In the genomic region with DNA sequence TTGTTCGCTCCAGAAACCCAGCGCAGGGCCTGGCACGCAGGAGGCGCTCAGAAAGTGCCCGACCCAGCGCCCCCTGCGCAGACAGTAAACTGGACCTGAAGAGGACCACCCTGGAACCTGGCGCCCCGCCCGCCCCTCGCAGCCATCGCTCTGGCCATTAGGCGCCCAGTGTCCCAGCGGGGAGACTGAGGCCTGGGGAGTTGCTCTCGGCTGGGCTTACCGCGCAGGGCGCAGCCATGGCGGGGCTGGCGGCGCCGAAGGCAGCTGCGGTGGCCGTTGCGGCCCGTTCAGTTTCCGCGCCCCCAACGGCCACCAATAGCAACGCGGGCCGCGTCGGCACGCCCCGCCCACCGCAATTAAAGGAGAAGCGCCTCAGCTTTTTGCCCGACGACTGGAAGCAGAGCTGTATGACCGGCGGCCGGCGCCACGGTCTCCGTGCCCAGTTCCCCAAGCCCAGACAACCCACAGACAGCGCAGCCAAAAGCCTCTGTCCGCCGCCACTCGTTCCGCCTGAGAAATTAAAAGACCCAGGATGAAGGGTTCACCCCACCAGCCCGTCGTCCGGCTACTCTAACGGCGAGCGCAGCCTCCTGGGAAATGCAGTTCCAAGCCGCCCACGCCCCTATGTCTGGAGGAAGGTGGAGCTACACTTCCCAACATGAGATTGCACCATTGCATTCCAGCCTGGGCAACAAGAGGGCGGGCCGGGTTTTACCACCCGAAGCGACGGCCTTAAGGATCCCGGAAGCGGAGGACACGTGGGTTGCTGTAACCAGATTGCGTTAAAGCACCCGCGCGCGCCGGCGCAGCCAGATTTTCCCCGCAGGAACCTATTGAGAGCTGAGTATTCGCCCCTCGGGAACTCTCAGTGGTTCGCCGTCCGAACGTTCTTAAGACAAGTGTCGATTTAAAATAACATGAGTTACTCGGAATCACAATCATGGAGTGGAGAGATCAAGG, we compare ENCODE assay signal across 1 cellular context.
TF ChIP-seq lines count a peak whose summit lies in the region.

A gene (minus strand): TSS at position 289 of the 960 bp plus-strand sequence. CDS start 51 bp downstream, at position 238.

TF ChIP-seq in HepG2, 621 proteins besides CTCF, POLR2A, EP300 and RAD21 (continued from another document and continues in another):
- TF ChIP-seq, protein P1, sequence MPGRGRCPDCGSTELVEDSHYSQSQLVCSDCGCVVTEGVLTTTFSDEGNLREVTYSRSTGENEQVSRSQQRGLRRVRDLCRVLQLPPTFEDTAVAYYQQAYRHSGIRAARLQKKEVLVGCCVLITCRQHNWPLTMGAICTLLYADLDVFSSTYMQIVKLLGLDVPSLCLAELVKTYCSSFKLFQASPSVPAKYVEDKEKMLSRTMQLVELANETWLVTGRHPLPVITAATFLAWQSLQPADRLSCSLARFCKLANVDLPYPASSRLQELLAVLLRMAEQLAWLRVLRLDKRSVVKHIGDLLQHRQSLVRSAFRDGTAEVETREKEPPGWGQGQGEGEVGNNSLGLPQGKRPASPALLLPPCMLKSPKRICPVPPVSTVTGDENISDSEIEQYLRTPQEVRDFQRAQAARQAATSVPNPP (CRISPR knock-in tag; IDR thresholded peaks at IDR 0.05): no peak; the same call in 1 of the 2 replicates
- TF ChIP-seq, protein P2, sequence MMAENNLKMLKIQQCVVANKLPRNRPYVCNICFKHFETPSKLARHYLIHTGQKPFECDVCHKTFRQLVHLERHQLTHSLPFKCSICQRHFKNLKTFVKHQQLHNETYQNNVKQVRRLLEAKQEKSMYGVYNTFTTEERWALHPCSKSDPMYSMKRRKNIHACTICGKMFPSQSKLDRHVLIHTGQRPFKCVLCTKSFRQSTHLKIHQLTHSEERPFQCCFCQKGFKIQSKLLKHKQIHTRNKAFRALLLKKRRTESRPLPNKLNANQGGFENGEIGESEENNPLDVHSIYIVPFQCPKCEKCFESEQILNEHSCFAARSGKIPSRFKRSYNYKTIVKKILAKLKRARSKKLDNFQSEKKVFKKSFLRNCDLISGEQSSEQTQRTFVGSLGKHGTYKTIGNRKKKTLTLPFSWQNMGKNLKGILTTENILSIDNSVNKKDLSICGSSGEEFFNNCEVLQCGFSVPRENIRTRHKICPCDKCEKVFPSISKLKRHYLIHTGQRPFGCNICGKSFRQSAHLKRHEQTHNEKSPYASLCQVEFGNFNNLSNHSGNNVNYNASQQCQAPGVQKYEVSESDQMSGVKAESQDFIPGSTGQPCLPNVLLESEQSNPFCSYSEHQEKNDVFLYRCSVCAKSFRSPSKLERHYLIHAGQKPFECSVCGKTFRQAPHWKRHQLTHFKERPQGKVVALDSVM (CRISPR knock-in tag; IDR thresholded peaks at IDR 0.05): peak; percentile 60
- TF ChIP-seq JUNB (CRISPR knock-in tag; IDR thresholded peaks at IDR 0.05; ENCODE audit: borderline replicate concordance): no peak
- TF ChIP-seq ZNF326 (CRISPR knock-in tag; IDR thresholded peaks at IDR 0.05; ENCODE audit: borderline replicate concordance): no peak
- TF ChIP-seq, protein P3, sequence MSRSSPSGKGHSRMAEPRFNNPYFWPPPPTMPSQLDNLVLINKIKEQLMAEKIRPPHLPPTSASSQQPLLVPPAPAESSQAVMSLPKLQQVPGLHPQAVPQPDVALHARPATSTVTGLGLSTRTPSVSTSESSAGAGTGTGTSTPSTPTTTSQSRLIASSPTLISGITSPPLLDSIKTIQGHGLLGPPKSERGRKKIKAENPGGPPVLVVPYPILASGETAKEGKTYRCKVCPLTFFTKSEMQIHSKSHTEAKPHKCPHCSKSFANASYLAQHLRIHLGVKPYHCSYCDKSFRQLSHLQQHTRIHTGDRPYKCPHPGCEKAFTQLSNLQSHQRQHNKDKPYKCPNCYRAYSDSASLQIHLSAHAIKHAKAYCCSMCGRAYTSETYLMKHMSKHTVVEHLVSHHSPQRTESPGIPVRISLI (CRISPR knock-in tag; IDR thresholded peaks at IDR 0.05; ENCODE audit: borderline replicate concordance): no peak; the same call in 1 of the 2 replicates
- TF ChIP-seq PAWR (CRISPR knock-in tag; IDR thresholded peaks at IDR 0.05; ENCODE audit: borderline replicate concordance): no peak
- no peak for TF ChIP-seq SOX13 (IDR thresholded peaks at IDR 0.05)
- peak in 1 of 2 experiments; percentile 50; a peak in 2 of 4 replicates for TF ChIP-seq SOX13 (CRISPR knock-in tag; conservative IDR thresholded peaks at IDR 0.05 in 1 of 2, IDR thresholded peaks at IDR 0.05 in 1 of 2)
- TF ChIP-seq PITX1 (CRISPR knock-in tag; IDR thresholded peaks at IDR 0.05): peak; percentile 73; the same call in 1 of the 2 replicates
- TF ChIP-seq BRD4 (CRISPR knock-in tag; IDR thresholded peaks at IDR 0.05): peak; percentile 89; the same call in 1 of the 2 replicates
- TF ChIP-seq, protein P4, sequence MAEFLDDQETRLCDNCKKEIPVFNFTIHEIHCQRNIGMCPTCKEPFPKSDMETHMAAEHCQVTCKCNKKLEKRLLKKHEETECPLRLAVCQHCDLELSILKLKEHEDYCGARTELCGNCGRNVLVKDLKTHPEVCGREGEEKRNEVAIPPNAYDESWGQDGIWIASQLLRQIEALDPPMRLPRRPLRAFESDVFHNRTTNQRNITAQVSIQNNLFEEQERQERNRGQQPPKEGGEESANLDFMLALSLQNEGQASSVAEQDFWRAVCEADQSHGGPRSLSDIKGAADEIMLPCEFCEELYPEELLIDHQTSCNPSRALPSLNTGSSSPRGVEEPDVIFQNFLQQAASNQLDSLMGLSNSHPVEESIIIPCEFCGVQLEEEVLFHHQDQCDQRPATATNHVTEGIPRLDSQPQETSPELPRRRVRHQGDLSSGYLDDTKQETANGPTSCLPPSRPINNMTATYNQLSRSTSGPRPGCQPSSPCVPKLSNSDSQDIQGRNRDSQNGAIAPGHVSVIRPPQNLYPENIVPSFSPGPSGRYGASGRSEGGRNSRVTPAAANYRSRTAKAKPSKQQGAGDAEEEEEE (CRISPR knock-in tag; IDR thresholded peaks at IDR 0.05; ENCODE audit: borderline replicate concordance): no peak
- peak; percentile 53; the same call in 1 of the 2 replicates for TF ChIP-seq ZNF782 (CRISPR knock-in tag; IDR thresholded peaks at IDR 0.05; ENCODE audit: borderline replicate concordance)
- TF ChIP-seq RELA (CRISPR knock-in tag; IDR thresholded peaks at IDR 0.05): no peak
- no peak for TF ChIP-seq ZNF781 (CRISPR knock-in tag; IDR thresholded peaks at IDR 0.05; ENCODE audit: borderline replicate concordance, not compliant biosample characterization)
- TF ChIP-seq, protein P5, sequence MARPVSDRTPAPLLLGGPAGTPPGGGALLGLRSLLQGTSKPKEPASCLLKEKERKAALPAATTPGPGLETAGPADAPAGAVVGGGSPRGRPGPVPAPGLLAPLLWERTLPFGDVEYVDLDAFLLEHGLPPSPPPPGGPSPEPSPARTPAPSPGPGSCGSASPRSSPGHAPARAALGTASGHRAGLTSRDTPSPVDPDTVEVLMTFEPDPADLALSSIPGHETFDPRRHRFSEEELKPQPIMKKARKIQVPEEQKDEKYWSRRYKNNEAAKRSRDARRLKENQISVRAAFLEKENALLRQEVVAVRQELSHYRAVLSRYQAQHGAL (CRISPR knock-in tag; IDR thresholded peaks at IDR 0.05; ENCODE audit: not compliant biosample characterization): no peak
- TF ChIP-seq ZNF207 (IDR thresholded peaks at IDR 0.05; ENCODE audit: borderline replicate concordance): no peak
- TF ChIP-seq SRSF1 (optimal IDR thresholded peaks at IDR 0.05; ENCODE audit: low read depth, low read length): no peak
- no peak for TF ChIP-seq MLLT10 (CRISPR knock-in tag; IDR thresholded peaks at IDR 0.05)
- TF ChIP-seq, protein P6, sequence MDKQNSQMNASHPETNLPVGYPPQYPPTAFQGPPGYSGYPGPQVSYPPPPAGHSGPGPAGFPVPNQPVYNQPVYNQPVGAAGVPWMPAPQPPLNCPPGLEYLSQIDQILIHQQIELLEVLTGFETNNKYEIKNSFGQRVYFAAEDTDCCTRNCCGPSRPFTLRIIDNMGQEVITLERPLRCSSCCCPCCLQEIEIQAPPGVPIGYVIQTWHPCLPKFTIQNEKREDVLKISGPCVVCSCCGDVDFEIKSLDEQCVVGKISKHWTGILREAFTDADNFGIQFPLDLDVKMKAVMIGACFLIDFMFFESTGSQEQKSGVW (CRISPR knock-in tag; IDR thresholded peaks at IDR 0.05; ENCODE audit: borderline replicate concordance): no peak
- TF ChIP-seq ARID2 (CRISPR knock-in tag; IDR thresholded peaks at IDR 0.05; ENCODE audit: borderline replicate concordance): no peak; the same call in 1 of the 2 replicates
- TF ChIP-seq ARNT (IDR thresholded peaks at IDR 0.05): no peak
- no peak for TF ChIP-seq NKX3-1 (CRISPR knock-in tag; IDR thresholded peaks at IDR 0.05)
- TF ChIP-seq, protein P7, sequence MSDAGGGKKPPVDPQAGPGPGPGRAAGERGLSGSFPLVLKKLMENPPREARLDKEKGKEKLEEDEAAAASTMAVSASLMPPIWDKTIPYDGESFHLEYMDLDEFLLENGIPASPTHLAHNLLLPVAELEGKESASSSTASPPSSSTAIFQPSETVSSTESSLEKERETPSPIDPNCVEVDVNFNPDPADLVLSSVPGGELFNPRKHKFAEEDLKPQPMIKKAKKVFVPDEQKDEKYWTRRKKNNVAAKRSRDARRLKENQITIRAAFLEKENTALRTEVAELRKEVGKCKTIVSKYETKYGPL (CRISPR knock-in tag; IDR thresholded peaks at IDR 0.05): no peak
- TF ChIP-seq ZNF33B (CRISPR knock-in tag; IDR thresholded peaks at IDR 0.05): peak; percentile 83
- TF ChIP-seq ZNF3 (CRISPR knock-in tag; IDR thresholded peaks at IDR 0.05): no peak
- TF ChIP-seq ZNF652 (CRISPR knock-in tag; IDR thresholded peaks at IDR 0.05; ENCODE audit: borderline replicate concordance, low read depth): no peak; the same call in 1 of the 2 replicates
- TF ChIP-seq, protein P8, sequence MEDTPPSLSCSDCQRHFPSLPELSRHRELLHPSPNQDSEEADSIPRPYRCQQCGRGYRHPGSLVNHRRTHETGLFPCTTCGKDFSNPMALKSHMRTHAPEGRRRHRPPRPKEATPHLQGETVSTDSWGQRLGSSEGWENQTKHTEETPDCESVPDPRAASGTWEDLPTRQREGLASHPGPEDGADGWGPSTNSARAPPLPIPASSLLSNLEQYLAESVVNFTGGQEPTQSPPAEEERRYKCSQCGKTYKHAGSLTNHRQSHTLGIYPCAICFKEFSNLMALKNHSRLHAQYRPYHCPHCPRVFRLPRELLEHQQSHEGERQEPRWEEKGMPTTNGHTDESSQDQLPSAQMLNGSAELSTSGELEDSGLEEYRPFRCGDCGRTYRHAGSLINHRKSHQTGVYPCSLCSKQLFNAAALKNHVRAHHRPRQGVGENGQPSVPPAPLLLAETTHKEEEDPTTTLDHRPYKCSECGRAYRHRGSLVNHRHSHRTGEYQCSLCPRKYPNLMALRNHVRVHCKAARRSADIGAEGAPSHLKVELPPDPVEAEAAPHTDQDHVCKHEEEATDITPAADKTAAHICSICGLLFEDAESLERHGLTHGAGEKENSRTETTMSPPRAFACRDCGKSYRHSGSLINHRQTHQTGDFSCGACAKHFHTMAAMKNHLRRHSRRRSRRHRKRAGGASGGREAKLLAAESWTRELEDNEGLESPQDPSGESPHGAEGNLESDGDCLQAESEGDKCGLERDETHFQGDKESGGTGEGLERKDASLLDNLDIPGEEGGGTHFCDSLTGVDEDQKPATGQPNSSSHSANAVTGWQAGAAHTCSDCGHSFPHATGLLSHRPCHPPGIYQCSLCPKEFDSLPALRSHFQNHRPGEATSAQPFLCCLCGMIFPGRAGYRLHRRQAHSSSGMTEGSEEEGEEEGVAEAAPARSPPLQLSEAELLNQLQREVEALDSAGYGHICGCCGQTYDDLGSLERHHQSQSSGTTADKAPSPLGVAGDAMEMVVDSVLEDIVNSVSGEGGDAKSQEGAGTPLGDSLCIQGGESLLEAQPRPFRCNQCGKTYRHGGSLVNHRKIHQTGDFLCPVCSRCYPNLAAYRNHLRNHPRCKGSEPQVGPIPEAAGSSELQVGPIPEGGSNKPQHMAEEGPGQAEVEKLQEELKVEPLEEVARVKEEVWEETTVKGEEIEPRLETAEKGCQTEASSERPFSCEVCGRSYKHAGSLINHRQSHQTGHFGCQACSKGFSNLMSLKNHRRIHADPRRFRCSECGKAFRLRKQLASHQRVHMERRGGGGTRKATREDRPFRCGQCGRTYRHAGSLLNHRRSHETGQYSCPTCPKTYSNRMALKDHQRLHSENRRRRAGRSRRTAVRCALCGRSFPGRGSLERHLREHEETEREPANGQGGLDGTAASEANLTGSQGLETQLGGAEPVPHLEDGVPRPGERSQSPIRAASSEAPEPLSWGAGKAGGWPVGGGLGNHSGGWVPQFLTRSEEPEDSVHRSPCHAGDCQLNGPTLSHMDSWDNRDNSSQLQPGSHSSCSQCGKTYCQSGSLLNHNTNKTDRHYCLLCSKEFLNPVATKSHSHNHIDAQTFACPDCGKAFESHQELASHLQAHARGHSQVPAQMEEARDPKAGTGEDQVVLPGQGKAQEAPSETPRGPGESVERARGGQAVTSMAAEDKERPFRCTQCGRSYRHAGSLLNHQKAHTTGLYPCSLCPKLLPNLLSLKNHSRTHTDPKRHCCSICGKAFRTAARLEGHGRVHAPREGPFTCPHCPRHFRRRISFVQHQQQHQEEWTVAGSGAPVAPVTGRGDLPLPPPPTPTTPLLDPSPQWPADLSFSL (CRISPR knock-in tag; IDR thresholded peaks at IDR 0.05): no peak
- peak; percentile 69 for TF ChIP-seq FOXO1 (CRISPR knock-in tag; IDR thresholded peaks at IDR 0.05)
- no peak for TF ChIP-seq JDP2 (CRISPR knock-in tag; IDR thresholded peaks at IDR 0.05; ENCODE audit: borderline replicate concordance)
- no peak for TF ChIP-seq RNF2 (conservative IDR thresholded peaks at IDR 0.05; ENCODE audit: low read depth)
- TF ChIP-seq, protein P9, sequence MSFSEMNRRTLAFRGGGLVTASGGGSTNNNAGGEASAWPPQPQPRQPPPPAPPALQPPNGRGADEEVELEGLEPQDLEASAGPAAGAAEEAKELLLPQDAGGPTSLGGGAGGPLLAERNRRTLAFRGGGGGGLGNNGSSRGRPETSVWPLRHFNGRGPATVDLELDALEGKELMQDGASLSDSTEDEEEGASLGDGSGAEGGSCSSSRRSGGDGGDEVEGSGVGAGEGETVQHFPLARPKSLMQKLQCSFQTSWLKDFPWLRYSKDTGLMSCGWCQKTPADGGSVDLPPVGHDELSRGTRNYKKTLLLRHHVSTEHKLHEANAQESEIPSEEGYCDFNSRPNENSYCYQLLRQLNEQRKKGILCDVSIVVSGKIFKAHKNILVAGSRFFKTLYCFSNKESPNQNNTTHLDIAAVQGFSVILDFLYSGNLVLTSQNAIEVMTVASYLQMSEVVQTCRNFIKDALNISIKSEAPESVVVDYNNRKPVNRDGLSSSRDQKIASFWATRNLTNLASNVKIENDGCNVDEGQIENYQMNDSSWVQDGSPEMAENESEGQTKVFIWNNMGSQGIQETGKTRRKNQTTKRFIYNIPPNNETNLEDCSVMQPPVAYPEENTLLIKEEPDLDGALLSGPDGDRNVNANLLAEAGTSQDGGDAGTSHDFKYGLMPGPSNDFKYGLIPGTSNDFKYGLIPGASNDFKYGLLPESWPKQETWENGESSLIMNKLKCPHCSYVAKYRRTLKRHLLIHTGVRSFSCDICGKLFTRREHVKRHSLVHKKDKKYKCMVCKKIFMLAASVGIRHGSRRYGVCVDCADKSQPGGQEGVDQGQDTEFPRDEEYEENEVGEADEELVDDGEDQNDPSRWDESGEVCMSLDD (CRISPR knock-in tag; IDR thresholded peaks at IDR 0.05; ENCODE audit: borderline replicate concordance): no peak
- TF ChIP-seq ZNF451 (CRISPR knock-in tag; IDR thresholded peaks at IDR 0.05): peak; percentile 87; the same call in 1 of the 2 replicates
- TF ChIP-seq ZNF788 (CRISPR knock-in tag; IDR thresholded peaks at IDR 0.05; ENCODE audit: borderline replicate concordance): peak; percentile 65
- peak; percentile 66; the same call in 1 of the 2 replicates for TF ChIP-seq ZNF607 (CRISPR knock-in tag; IDR thresholded peaks at IDR 0.05; ENCODE audit: borderline replicate concordance)
- peak; percentile 97 for TF ChIP-seq ZNF878 (CRISPR knock-in tag; IDR thresholded peaks at IDR 0.05)
